16 cellular contexts compared by ENCODE assay signal in genomic region chr12:46124132-46124847, GRCh38.
A peak's percentile ranks its signal among the peaks of the same experiment; 100 is the strongest.
DNase-seq lines count a peak whose midpoint lies in the region; ATAC-seq and TF ChIP-seq lines count a peak whose summit lies in the region.
"Had no signal": no experiment of that assay in that cellular context is flagged by ENCODE, and none has a peak within 500 bp of the region (broad histone marks: within the 10 kb centered on the region; RNA-seq: fewer than 3 reads in every experiment).

No MANE protein-coding gene starts in this region.

- H3K36me3 ChIP-seq in SJCRH30, result no peaks in the 10 kb centered on the region
- H3K36me3 ChIP-seq in stomach smooth muscle (ENCODE audit: control insufficient read depth in 2 of 2, insufficient read depth in 2 of 2, low read length in 2 of 2), result no peaks in the 10 kb centered on the region
- H3K36me3 ChIP-seq in GM23338 (ENCODE audit: insufficient read depth), result no peaks in the 10 kb centered on the region
- H3K36me3 ChIP-seq: SJSA1, tibial nerve had no signal

- H2AFZ ChIP-seq in GM23338, result no peak overlapping the region; the same call in 1 of the 2 replicates

- no peak for ATAC-seq in GM23338

- H3K4me3 ChIP-seq in SJCRH30, result peak overlapping the region; percentile 50
- H3K4me3 ChIP-seq in stomach smooth muscle (ENCODE audit: low read length in 2 of 2), result peak overlapping the region; percentile 38 to 60
- H3K4me3 ChIP-seq in GM23338, result no peak overlapping the region
- H3K4me3 ChIP-seq: SJSA1 had no signal

- H3K27ac Mint-ChIP-seq in HFFc6 (no peak overlapping the region), GM23338 (no peak overlapping the region)
- H3K27ac Mint-ChIP-seq: activated naive CD8-positive, alpha-beta T cell treated with anti-CD3 and anti-CD28 coated beads for 36 hours; dendritic cell treated with granulocyte-macrophage colony-stimulating factor and Interleukin-4, amounts not matched to agents 40 ng/mL and 50 ng/mL, for 4 days had no signal

- peak overlapping the region; percentile 59 to 60 for H3K9ac ChIP-seq in stomach smooth muscle (ENCODE audit: low read length in 2 of 2)

- H3K4me1 ChIP-seq in SJCRH30 (peaks cover 17% of the 10 kb centered on the region), stomach smooth muscle (ENCODE audit: control insufficient read depth, insufficient read depth, low read length) (no peaks in the 10 kb centered on the region), GM23338 (ENCODE audit: insufficient read depth) (no peaks in the 10 kb centered on the region)

- H3K9me3 Mint-ChIP-seq in HFFc6, result no peaks in the 10 kb centered on the region
- no peaks in the 10 kb centered on the region for H3K9me3 Mint-ChIP-seq in GM23338
- H3K9me3 Mint-ChIP-seq: activated naive CD8-positive, alpha-beta T cell treated with anti-CD3 and anti-CD28 coated beads for 36 hours; dendritic cell treated with granulocyte-macrophage colony-stimulating factor and Interleukin-4, amounts not matched to agents 40 ng/mL and 50 ng/mL, for 4 days had no signal

- H3K27me3 ChIP-seq in SJCRH30 (no peaks in the 10 kb centered on the region), stomach smooth muscle (ENCODE audit: control insufficient read depth in 1 of 2, insufficient read depth in 2 of 2, low read length in 2 of 2) (no peaks in the 10 kb centered on the region), GM23338 (ENCODE audit: insufficient read depth) (no peaks in the 10 kb centered on the region)
- H3K27me3 ChIP-seq: tibial nerve had no signal

- TF ChIP-seq CTCF in HFFc6 (IDR thresholded peaks at IDR 0.05), result no peak
- no peak for TF ChIP-seq CTCF in GM23338 (conservative IDR thresholded peaks at IDR 0.05; ENCODE audit: low read depth in 2 of 2)

- H3K27me3 Mint-ChIP-seq in HFFc6 (ENCODE audit: insufficient read depth) (no peaks in the 10 kb centered on the region; the same call in 1 of the 2 replicates), GM23338 (ENCODE audit: insufficient read depth, low read depth, poor library complexity) (no peaks in the 10 kb centered on the region)
- H3K27me3 Mint-ChIP-seq: activated naive CD8-positive, alpha-beta T cell treated with anti-CD3 and anti-CD28 coated beads for 36 hours had no signal

- DNase-seq in HFFc6 (no peak), SJCRH30 (peak; percentile 48 to 72), glomerular visceral epithelial cell (ENCODE audit: extremely low spot score) (peak; percentile 2), NCI-H187 (lab: John Stamatoyannopoulos, UW) (no peak), NCI-H128 (lab: John Stamatoyannopoulos, UW; ENCODE audit: unreplicated experiment) (no peak), nucleus accumbens (lab: John Stamatoyannopoulos, UW) (no peak), GM23338 (ENCODE audit: low spot score) (no peak)
- DNase-seq: GOT3, kidney had no signal

- H3K4me1 Mint-ChIP-seq in HFFc6 (ENCODE audit: low read depth) (peaks cover 19% of the 10 kb centered on the region), GM23338 (no peaks in the 10 kb centered on the region; the same call in 2 of the 3 replicates)
- H3K4me1 Mint-ChIP-seq: activated naive CD8-positive, alpha-beta T cell treated with anti-CD3 and anti-CD28 coated beads for 36 hours had no signal

- H3K27ac ChIP-seq in SJCRH30 (no peak overlapping the region; the same call in 1 of the 2 replicates), stomach smooth muscle (ENCODE audit: low read length) (no peak overlapping the region), GM23338 (ENCODE audit: low read depth) (no peak overlapping the region)
- H3K27ac ChIP-seq: SJSA1, skin epidermis, tibial nerve had no signal

- no peaks in the 10 kb centered on the region for H3K9me2 ChIP-seq in GM23338 (ENCODE audit: insufficient read depth)

- no peaks in the 10 kb centered on the region for H3K79me2 ChIP-seq in GM23338 (replicated peaks; ENCODE audit: insufficient read depth)

- H4K20me1 ChIP-seq in GM23338 (replicated peaks; ENCODE audit: insufficient read depth), result no peaks in the 10 kb centered on the region

- H3K4me2 ChIP-seq in GM23338, result no peak overlapping the region

- H3F3A ChIP-seq in GM23338 (replicated peaks; ENCODE audit: low read depth), result no peaks in the 10 kb centered on the region

- H3K36me3 Mint-ChIP-seq in HFFc6 (ENCODE audit: low read depth), result no peaks in the 10 kb centered on the region
- no peaks in the 10 kb centered on the region for H3K36me3 Mint-ChIP-seq in GM23338 (ENCODE audit: low read depth)
- H3K36me3 Mint-ChIP-seq: activated naive CD8-positive, alpha-beta T cell treated with anti-CD3 and anti-CD28 coated beads for 36 hours; naive thymus-derived CD4-positive, alpha-beta T cell had no signal

- H3K9me3 ChIP-seq in SJCRH30 (replicated peaks) (no peaks in the 10 kb centered on the region; the same call in 1 of the 2 replicates), stomach smooth muscle (ENCODE audit: control insufficient read depth in 2 of 2, low read length in 2 of 2) (no peaks in the 10 kb centered on the region)
- H3K9me3 ChIP-seq: SJSA1, tibial nerve had no signal

- peak overlapping the region; percentile 86 for H3K4me3 Mint-ChIP-seq in HFFc6
- no peak overlapping the region for H3K4me3 Mint-ChIP-seq in GM23338

TF ChIP-seq in GM23338, 12 proteins besides CTCF, POLR2A, EP300 and RAD21 (continues in another document):
- TF ChIP-seq POLR2AphosphoS5 (IDR thresholded peaks at IDR 0.05; ENCODE audit: low read depth), result no peak
- TF ChIP-seq ZNF114 (CRISPR knock-in tag; IDR thresholded peaks at IDR 0.05), result no peak
- no peak for TF ChIP-seq NANOG (IDR thresholded peaks at IDR 0.05; ENCODE audit: borderline replicate concordance)
- TF ChIP-seq ZNF462 (CRISPR knock-in tag; IDR thresholded peaks at IDR 0.05), result no peak

Comparison
In these comparisons a context has a peak if more than half of its experiments do, and no peak if none do; other contexts are left out.
1. DNase-seq: peak in SJCRH30 (2 of 2) and glomerular visceral epithelial cell (single experiment); none in HFFc6 (single experiment), NCI-H187 (0 of 2), NCI-H128 (single experiment), nucleus accumbens (0 of 56) and GM23338 (single experiment).